Comparison of ENCODE assay signal across 25 cellular contexts in genomic region chr2:198587726-198588125, GRCh38.
"Had no signal": no experiment of that assay in that cellular context is flagged by ENCODE, and none has a peak within 500 bp of the region (broad histone marks: within the 10 kb centered on the region; RNA-seq: fewer than 3 reads in every experiment).

No MANE protein-coding gene starts in this region.

- DNase-seq: dermis blood vessel endothelial cell; effector memory CD4-positive, alpha-beta T cell; erythroblast; esophagus squamous epithelium; foreskin melanocyte; heart right ventricle; hippocampal formation; mesenchymal stem cell; naive thymus-derived CD8-positive, alpha-beta T cell; nephron progenitor cell; spleen; stimulated activated naive B cell treated with anti-CD40 and anti-IgM and Interleukin-4, amounts not matched to agents 10 μg/mL and 1 μg/mL and 100 μg/mL, for 72 hours; upper lobe of right lung had no signal

- H3K4me1 ChIP-seq: esophagus squamous epithelium, heart right ventricle, parathyroid adenoma, spleen, tibial nerve, upper lobe of right lung, vagina had no signal

- H3K9me3 Mint-ChIP-seq: mesothelial cell of epicardium; nephron progenitor cell; stimulated activated naive B cell treated with anti-CD40 and anti-IgM and Interleukin-4, amounts not matched to agents 10 μg/mL and 1 μg/mL and 100 μg/mL, for 72 hours; stimulated activated naive CD8-positive, alpha-beta T cell treated with anti-CD3 and anti-CD28 coated beads, Interleukin-15, Interleukin-2, amounts not matched to agents 100 ng/mL and 50 ng/mL, for 24 hours had no signal

- H3K27ac ChIP-seq: coronary artery, esophagus squamous epithelium, heart right ventricle, parathyroid adenoma, spleen, thoracic aorta, tibial nerve, upper lobe of right lung, vagina had no signal

- ATAC-seq: heart right ventricle; left lobe of liver; naive thymus-derived CD8-positive, alpha-beta T cell; sciatic nerve; stimulated activated naive B cell treated with anti-CD40 and anti-IgM and Interleukin-4, amounts not matched to agents 10 μg/mL and 1 μg/mL and 100 μg/mL, for 72 hours; upper lobe of right lung had no signal

- H3K9me3 ChIP-seq: esophagus squamous epithelium, heart right ventricle, spleen, thoracic aorta, tibial nerve, upper lobe of right lung, vagina had no signal

- H3K79me2 ChIP-seq: parathyroid adenoma had no signal

- H3K4me3 Mint-ChIP-seq: central memory CD8-positive, alpha-beta T cell; mesothelial cell of epicardium; naive thymus-derived CD8-positive, alpha-beta T cell; nephron progenitor cell; stimulated activated naive B cell treated with anti-CD40 and anti-IgM and Interleukin-4, amounts not matched to agents 10 μg/mL and 1 μg/mL and 100 μg/mL, for 72 hours; stimulated activated naive CD8-positive, alpha-beta T cell treated with anti-CD3 and anti-CD28 coated beads, Interleukin-15, Interleukin-2, amounts not matched to agents 100 ng/mL and 50 ng/mL, for 24 hours had no signal

- FAIRE-seq: islet of Langerhans had no signal

- H3K27me3 Mint-ChIP-seq: central memory CD8-positive, alpha-beta T cell; naive thymus-derived CD8-positive, alpha-beta T cell; progenitor cell of endocrine pancreas; stimulated activated naive B cell treated with anti-CD40 and anti-IgM and Interleukin-4, amounts not matched to agents 10 μg/mL and 1 μg/mL and 100 μg/mL, for 72 hours; stimulated activated naive CD8-positive, alpha-beta T cell treated with anti-CD3 and anti-CD28 coated beads, Interleukin-15, Interleukin-2, amounts not matched to agents 100 ng/mL and 50 ng/mL, for 24 hours had no signal

- H3K9ac ChIP-seq: parathyroid adenoma had no signal

- H2AFZ ChIP-seq: parathyroid adenoma had no signal

- H3K36me3 Mint-ChIP-seq: mesothelial cell of epicardium; naive thymus-derived CD8-positive, alpha-beta T cell; stimulated activated naive B cell treated with anti-CD40 and anti-IgM and Interleukin-4, amounts not matched to agents 10 μg/mL and 1 μg/mL and 100 μg/mL, for 72 hours had no signal

- H3K36me3 ChIP-seq: esophagus squamous epithelium, heart right ventricle, spleen, thoracic aorta, tibial nerve, upper lobe of right lung, vagina had no signal

- H3K27me3 ChIP-seq: esophagus squamous epithelium, heart right ventricle, spleen, tibial nerve, upper lobe of right lung, vagina had no signal

- H3K4me3 ChIP-seq: coronary artery, esophagus squamous epithelium, heart right ventricle, spleen, thoracic aorta, tibial nerve, upper lobe of right lung, vagina had no signal

- H3K27ac Mint-ChIP-seq: mesothelial cell of epicardium; naive thymus-derived CD8-positive, alpha-beta T cell; progenitor cell of endocrine pancreas; stimulated activated naive B cell treated with anti-CD40 and anti-IgM and Interleukin-4, amounts not matched to agents 10 μg/mL and 1 μg/mL and 100 μg/mL, for 72 hours; stimulated activated naive CD8-positive, alpha-beta T cell treated with anti-CD3 and anti-CD28 coated beads, Interleukin-15, Interleukin-2, amounts not matched to agents 100 ng/mL and 50 ng/mL, for 24 hours had no signal

- H3K4me1 Mint-ChIP-seq: central memory CD8-positive, alpha-beta T cell; mesothelial cell of epicardium; naive thymus-derived CD8-positive, alpha-beta T cell; stimulated activated naive B cell treated with anti-CD40 and anti-IgM and Interleukin-4, amounts not matched to agents 10 μg/mL and 1 μg/mL and 100 μg/mL, for 72 hours had no signal
